In genomic region chr1:94949681-94950661, GRCh38 we compare ENCODE assay signal across 1 cellular context.
TF ChIP-seq lines count a peak whose summit lies in the region.

No MANE protein-coding gene starts in this region.

TF ChIP-seq in HepG2, 621 proteins besides CTCF, POLR2A, EP300 and RAD21 (continued from another document):
- TF ChIP-seq BCLAF1 (IDR thresholded peaks at IDR 0.05) (no peak), GATAD2A (CRISPR knock-in tag; IDR thresholded peaks at IDR 0.05) (peak; percentile 70), ZNF331 (CRISPR knock-in tag; IDR thresholded peaks at IDR 0.05) (0 out of 2 replicates have a peak, but pooled peaks have one; percentile 20)
TF ChIP-seq in HepG2: peak in this region for 29.
